Comparison of ENCODE assay signal across 2 cellular contexts in genomic region chr3:172675371-172676193, GRCh38.
TF ChIP-seq lines count a peak whose summit lies in the region.

No MANE protein-coding gene starts in this region.

TF ChIP-seq in GM23338, 12 proteins besides CTCF, POLR2A, EP300 and RAD21 (continued from another document):
- TF ChIP-seq, protein P1, sequence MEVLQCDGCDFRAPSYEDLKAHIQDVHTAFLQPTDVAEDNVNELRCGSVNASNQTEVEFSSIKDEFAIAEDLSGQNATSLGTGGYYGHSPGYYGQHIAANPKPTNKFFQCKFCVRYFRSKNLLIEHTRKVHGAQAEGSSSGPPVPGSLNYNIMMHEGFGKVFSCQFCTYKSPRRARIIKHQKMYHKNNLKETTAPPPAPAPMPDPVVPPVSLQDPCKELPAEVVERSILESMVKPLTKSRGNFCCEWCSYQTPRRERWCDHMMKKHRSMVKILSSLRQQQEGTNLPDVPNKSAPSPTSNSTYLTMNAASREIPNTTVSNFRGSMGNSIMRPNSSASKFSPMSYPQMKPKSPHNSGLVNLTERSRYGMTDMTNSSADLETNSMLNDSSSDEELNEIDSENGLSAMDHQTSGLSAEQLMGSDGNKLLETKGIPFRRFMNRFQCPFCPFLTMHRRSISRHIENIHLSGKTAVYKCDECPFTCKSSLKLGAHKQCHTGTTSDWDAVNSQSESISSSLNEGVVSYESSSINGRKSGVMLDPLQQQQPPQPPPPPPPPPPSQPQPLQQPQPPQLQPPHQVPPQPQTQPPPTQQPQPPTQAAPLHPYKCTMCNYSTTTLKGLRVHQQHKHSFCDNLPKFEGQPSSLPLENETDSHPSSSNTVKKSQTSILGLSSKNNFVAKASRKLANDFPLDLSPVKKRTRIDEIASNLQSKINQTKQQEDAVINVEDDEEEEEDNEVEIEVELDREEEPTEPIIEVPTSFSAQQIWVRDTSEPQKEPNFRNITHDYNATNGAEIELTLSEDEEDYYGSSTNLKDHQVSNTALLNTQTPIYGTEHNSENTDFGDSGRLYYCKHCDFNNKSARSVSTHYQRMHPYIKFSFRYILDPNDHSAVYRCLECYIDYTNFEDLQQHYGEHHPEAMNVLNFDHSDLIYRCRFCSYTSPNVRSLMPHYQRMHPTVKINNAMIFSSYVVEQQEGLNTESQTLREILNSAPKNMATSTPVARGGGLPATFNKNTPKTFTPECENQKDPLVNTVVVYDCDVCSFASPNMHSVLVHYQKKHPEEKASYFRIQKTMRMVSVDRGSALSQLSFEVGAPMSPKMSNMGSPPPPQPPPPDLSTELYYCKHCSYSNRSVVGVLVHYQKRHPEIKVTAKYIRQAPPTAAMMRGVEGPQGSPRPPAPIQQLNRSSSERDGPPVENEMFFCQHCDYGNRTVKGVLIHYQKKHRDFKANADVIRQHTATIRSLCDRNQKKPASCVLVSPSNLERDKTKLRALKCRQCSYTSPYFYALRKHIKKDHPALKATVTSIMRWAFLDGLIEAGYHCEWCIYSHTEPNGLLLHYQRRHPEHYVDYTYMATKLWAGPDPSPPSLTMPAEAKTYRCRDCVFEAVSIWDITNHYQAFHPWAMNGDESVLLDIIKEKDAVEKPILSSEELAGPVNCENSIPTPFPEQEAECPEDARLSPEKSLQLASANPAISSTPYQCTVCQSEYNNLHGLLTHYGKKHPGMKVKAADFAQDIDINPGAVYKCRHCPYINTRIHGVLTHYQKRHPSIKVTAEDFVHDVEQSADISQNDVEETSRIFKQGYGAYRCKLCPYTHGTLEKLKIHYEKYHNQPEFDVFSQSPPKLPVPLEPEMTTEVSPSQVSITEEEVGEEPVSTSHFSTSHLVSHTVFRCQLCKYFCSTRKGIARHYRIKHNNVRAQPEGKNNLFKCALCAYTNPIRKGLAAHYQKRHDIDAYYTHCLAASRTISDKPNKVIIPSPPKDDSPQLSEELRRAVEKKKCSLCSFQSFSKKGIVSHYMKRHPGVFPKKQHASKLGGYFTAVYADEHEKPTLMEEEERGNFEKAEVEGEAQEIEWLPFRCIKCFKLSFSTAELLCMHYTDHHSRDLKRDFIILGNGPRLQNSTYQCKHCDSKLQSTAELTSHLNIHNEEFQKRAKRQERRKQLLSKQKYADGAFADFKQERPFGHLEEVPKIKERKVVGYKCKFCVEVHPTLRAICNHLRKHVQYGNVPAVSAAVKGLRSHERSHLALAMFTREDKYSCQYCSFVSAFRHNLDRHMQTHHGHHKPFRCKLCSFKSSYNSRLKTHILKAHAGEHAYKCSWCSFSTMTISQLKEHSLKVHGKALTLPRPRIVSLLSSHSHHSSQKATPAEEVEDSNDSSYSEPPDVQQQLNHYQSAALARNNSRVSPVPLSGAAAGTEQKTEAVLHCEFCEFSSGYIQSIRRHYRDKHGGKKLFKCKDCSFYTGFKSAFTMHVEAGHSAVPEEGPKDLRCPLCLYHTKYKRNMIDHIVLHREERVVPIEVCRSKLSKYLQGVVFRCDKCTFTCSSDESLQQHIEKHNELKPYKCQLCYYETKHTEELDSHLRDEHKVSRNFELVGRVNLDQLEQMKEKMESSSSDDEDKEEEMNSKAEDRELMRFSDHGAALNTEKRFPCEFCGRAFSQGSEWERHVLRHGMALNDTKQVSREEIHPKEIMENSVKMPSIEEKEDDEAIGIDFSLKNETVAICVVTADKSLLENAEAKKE (CRISPR knock-in tag; IDR thresholded peaks at IDR 0.05): no peak
- TF ChIP-seq, protein P2, sequence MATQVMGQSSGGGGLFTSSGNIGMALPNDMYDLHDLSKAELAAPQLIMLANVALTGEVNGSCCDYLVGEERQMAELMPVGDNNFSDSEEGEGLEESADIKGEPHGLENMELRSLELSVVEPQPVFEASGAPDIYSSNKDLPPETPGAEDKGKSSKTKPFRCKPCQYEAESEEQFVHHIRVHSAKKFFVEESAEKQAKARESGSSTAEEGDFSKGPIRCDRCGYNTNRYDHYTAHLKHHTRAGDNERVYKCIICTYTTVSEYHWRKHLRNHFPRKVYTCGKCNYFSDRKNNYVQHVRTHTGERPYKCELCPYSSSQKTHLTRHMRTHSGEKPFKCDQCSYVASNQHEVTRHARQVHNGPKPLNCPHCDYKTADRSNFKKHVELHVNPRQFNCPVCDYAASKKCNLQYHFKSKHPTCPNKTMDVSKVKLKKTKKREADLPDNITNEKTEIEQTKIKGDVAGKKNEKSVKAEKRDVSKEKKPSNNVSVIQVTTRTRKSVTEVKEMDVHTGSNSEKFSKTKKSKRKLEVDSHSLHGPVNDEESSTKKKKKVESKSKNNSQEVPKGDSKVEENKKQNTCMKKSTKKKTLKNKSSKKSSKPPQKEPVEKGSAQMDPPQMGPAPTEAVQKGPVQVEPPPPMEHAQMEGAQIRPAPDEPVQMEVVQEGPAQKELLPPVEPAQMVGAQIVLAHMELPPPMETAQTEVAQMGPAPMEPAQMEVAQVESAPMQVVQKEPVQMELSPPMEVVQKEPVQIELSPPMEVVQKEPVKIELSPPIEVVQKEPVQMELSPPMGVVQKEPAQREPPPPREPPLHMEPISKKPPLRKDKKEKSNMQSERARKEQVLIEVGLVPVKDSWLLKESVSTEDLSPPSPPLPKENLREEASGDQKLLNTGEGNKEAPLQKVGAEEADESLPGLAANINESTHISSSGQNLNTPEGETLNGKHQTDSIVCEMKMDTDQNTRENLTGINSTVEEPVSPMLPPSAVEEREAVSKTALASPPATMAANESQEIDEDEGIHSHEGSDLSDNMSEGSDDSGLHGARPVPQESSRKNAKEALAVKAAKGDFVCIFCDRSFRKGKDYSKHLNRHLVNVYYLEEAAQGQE (IDR thresholded peaks at IDR 0.05; ENCODE audit: unreplicated experiment): no peak
- TF ChIP-seq ZNF331 (CRISPR knock-in tag; IDR thresholded peaks at IDR 0.05; ENCODE audit: low read depth) (no peak), EZH2 (IDR thresholded peaks at IDR 0.05; ENCODE audit: low read depth, unreplicated experiment) (no peak), ZNF114 (CRISPR knock-in tag; IDR thresholded peaks at IDR 0.05) (no peak)
TF ChIP-seq in GM23338: peak in this region for 0.

TF ChIP-seq in liver, 16 proteins besides CTCF, POLR2A, EP300 and RAD21 (continued from another document):
- TF ChIP-seq, protein P2 (IDR thresholded peaks at IDR 0.05): no peak
- TF ChIP-seq SP1 (IDR thresholded peaks at IDR 0.05): no peak
- no peak for TF ChIP-seq GABPA (IDR thresholded peaks at IDR 0.05 in 1 of 2, conservative IDR thresholded peaks at IDR 0.05 in 1 of 2)
- TF ChIP-seq TAF1 (conservative IDR thresholded peaks at IDR 0.05): no peak
- no peak for TF ChIP-seq JUND (IDR thresholded peaks at IDR 0.05)
